Comparison of ENCODE assay signal across 20 cellular contexts in genomic region chr12:85979641-85980040, GRCh38.
DNase-seq lines count a peak whose midpoint lies in the region; ATAC-seq and TF ChIP-seq lines count a peak whose summit lies in the region.
"Had no signal": no experiment of that assay in that cellular context is flagged by ENCODE, and none has a peak within 500 bp of the region (broad histone marks: within the 10 kb centered on the region; RNA-seq: fewer than 3 reads in every experiment).

No MANE protein-coding gene starts in this region.

- peak; percentile 51 for DNase-seq in HCEC 1CT
- peak; percentile 90 for DNase-seq in NCI-H226
- peak; percentile 4 for DNase-seq in epithelial cell of esophagus (ENCODE audit: low read depth)
- DNase-seq in kidney glomerular epithelial cell (lab: John Stamatoyannopoulos, UW), result peak; percentile 89
- DNase-seq in DMS 273 treated with DMSO at 0.1 percent for 48 hours (lab: John Stamatoyannopoulos, UW), result no peak
- DNase-seq in UCSD-AML1 (lab: John Stamatoyannopoulos, UW; ENCODE audit: unreplicated experiment), result no peak
- DNase-seq: AML-193; CD4-positive, alpha-beta T cell; GF-D8; NCI-H1092 treated with DMSO at 0.1 percent for 48 hours; NCI-H1436; NCI-H187 treated with DMSO at 0.1 percent for 48 hours; NCI-H2171 treated with DMSO at 0.1 percent for 48 hours; NCI-H524 treated with DMSO at 0.1 percent for 48 hours; NCI-H774; Right ventricle myocardium superior; T-helper 1 cell had no signal

- no peak for TF ChIP-seq CTCF in epithelial cell of esophagus (IDR thresholded peaks at IDR 0.05; ENCODE audit: insufficient read depth, low read depth, low read length, missing control alignments)

- H3K4me3 ChIP-seq in epithelial cell of esophagus (ENCODE audit: low read length), result no peak overlapping the region
- H3K4me3 ChIP-seq: BLaER1 treated with 17β-estradiol and CSF1 and Interleukin-3, amounts not matched to agents 10 nM and 100 nM had no signal

- ATAC-seq in GM19023 (IDR thresholded peaks at IDR 0.05; ENCODE audit: unreplicated experiment) (no peak), HG03354 (IDR thresholded peaks at IDR 0.05; ENCODE audit: poor library complexity, severe bottlenecking, unreplicated experiment) (no peak)

Comparison
In these comparisons a context has a peak if more than half of its experiments do, and no peak if none do; other contexts are left out.
1. DNase-seq: peak in HCEC 1CT (single experiment), NCI-H226 (single experiment), epithelial cell of esophagus (single experiment) and kidney glomerular epithelial cell (single experiment); none in DMS 273 treated with DMSO at 0.1 percent for 48 hours (single experiment) and UCSD-AML1 (single experiment).